7 cellular contexts compared by ENCODE assay signal in the genomic region with DNA sequence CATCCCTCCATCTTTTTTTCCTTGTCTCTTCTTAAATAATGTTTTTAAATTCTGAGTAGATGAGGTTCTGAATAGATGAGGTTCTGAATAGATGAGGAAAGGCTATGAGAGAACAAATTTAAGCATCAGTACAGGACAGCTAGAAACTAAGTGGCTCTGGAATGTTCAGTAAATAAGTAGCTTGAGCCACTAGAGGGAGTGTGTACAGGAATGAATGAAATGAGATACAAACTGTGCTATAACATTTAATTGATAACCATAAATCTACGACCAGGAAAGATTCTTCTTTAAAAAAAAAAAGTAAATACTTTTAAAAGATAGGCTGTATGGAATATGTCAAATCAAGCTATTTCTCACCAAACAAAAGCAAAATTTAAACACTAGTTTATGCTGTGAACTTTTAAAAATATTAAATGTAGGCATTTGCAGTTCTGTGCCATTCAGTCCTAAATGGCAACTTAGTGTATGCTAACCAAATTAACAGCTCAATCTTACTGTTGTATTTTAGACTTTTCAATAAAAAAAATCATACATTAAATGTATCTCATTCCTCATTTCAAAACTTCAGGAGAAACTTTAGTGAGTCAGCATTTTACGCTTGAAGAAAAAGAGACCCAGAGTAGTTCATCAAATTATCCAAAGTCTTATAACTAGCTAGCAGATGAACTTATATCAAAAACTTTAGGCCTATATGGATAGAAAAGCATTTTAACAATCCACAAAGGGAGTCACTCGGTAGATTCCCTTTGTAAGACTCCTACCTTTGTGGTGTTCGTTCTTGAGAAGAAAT.
DNase-seq lines count a peak whose midpoint lies in the region; ATAC-seq and TF ChIP-seq lines count a peak whose summit lies in the region.

No MANE protein-coding gene starts in this region.

- H3K27me3 ChIP-seq in mammary epithelial cell (ENCODE audit: insufficient read depth, low read length), result no peaks in the 10 kb centered on the region
- H3K27me3 ChIP-seq in liver (ENCODE audit: control insufficient read depth in 4 of 4, insufficient read depth in 4 of 4, low read length in 3 of 4), result no peaks in the 10 kb centered on the region

- WGBS in mammary epithelial cell (ENCODE audit: low coverage, missing lambda C conversion rate), result 73% methylated on average over 4 of the region's 4 CpGs
- 76% methylated on average over 4 of the region's 4 CpGs for WGBS in liver

- H3K9ac ChIP-seq in mammary epithelial cell (ENCODE audit: insufficient read depth, low read length) (no peak overlapping the region), liver (ENCODE audit: low read depth in 1 of 2, low read length in 2 of 2) (no peak overlapping the region)

- no peak overlapping the region for H3K4me2 ChIP-seq in mammary epithelial cell (ENCODE audit: insufficient read depth, low read depth, low read length)

- no peaks in the 10 kb centered on the region for H3K79me2 ChIP-seq in mammary epithelial cell (ENCODE audit: insufficient read depth, low read length)

- H3K9me3 ChIP-seq in mammary epithelial cell (replicated peaks; ENCODE audit: insufficient read depth, low read length) (no peaks in the 10 kb centered on the region), liver (ENCODE audit: control insufficient read depth in 4 of 4, low read length in 3 of 4) (no peaks in the 10 kb centered on the region)

- H3K27ac ChIP-seq in mammary epithelial cell (ENCODE audit: insufficient read depth, low read depth, low read length) (no peak overlapping the region), liver (ENCODE audit: low read depth in 1 of 2, low read length in 2 of 2) (no peak overlapping the region)

- no peaks in the 10 kb centered on the region for H3K36me3 ChIP-seq in mammary epithelial cell (ENCODE audit: insufficient read depth, low read length)
- H3K36me3 ChIP-seq in liver (ENCODE audit: control insufficient read depth in 4 of 4, insufficient read depth in 3 of 4, low read depth in 1 of 4, low read length in 3 of 4), result no peaks in the 10 kb centered on the region

- no TSS peak for BruUV-seq in mammary epithelial cell (replicated peaks; lab: Mats Ljungman, UMichigan)

- in situ Hi-C loops in mammary epithelial cell (cut with MboI; ENCODE audit: low sequenced_read_pairs in 2 of 2), result no loop called here

- ATAC-seq in HG03196 (IDR thresholded peaks at IDR 0.05; ENCODE audit: unreplicated experiment) (no peak), GM21528 (IDR thresholded peaks at IDR 0.05; ENCODE audit: low FRiP score, unreplicated experiment) (no peak)

- CTCF ChIA-PET in mammary epithelial cell (lab: Charles Lee; ENCODE audit: low non-redundant PET), result interaction anchor here (0.7 kb wide), 1 partner anchor 604 kb away, joined by 5 read pairs; no protein-coding TSS in a partner anchor

- intact Hi-C loops in mammary epithelial cell (cut with micrococcal nuclease), result loop anchor here (1.0 kb wide), 2 partner anchors 71 to 141 kb away; partner anchors contain the start of genes SNX2 and SNX24

- peak; percentile 49 for DNase-seq in NCI-H460 (ENCODE audit: extremely low read depth, low read depth)
- peak; percentile 35 for DNase-seq in mammary epithelial cell
- DNase-seq in HK-2 (ENCODE audit: unreplicated experiment), result no peak

- dilution Hi-C loops in mammary epithelial cell (cut with HindIII; ENCODE audit: low sequenced_read_pairs), result no loop called here

- H2AFZ ChIP-seq in mammary epithelial cell (ENCODE audit: low read depth, low read length), result no peak overlapping the region

- TF ChIP-seq CTCF in GM12873 (IDR thresholded peaks at IDR 0.05; ENCODE audit: insufficient read depth, low read depth, low read length, missing control alignments), result peak; percentile 53
- TF ChIP-seq CTCF in mammary epithelial cell (conservative IDR thresholded peaks at IDR 0.05 in 1 of 2, IDR thresholded peaks at IDR 0.05 in 1 of 2; ENCODE audit: extremely low read depth in 1 of 2, insufficient read depth in 1 of 2, low read depth in 1 of 2, low read length in 2 of 2), result peak; percentile 53 to 63
- peak; percentile 58 for TF ChIP-seq CTCF in liver (IDR thresholded peaks at IDR 0.05; ENCODE audit: low read depth, low read length, missing input control)

- peak; percentile 75 to 83 for TF ChIP-seq RAD21 in liver (IDR thresholded peaks at IDR 0.05)

- no peaks in the 10 kb centered on the region for H4K20me1 ChIP-seq in mammary epithelial cell (ENCODE audit: insufficient read depth, low read length)

- H3K4me3 ChIP-seq in mammary epithelial cell (replicated peaks in 1 of 3; ENCODE audit: insufficient read depth in 1 of 3, low read depth in 2 of 3, low read length in 3 of 3) (no peak overlapping the region), liver (ENCODE audit: low read depth in 1 of 3, low read length in 3 of 3) (no peak overlapping the region)

- no peaks in the 10 kb centered on the region for H3K4me1 ChIP-seq in mammary epithelial cell (ENCODE audit: insufficient read depth, low read length)
- H3K4me1 ChIP-seq in liver (ENCODE audit: control insufficient read depth in 4 of 4, insufficient read depth in 4 of 4, low read length in 3 of 4), result no peaks in the 10 kb centered on the region

TF ChIP-seq in liver, 16 proteins besides CTCF, POLR2A, EP300 and RAD21:
- TF ChIP-seq HNF4G (IDR thresholded peaks at IDR 0.05) (no peak), RXRA (IDR thresholded peaks at IDR 0.05) (no peak), FOXA2 (IDR thresholded peaks at IDR 0.05) (no peak), NR2F2 (IDR thresholded peaks at IDR 0.05) (no peak), TAF1 (conservative IDR thresholded peaks at IDR 0.05) (no peak), HNF4A (conservative IDR thresholded peaks at IDR 0.05) (no peak), YY1 (IDR thresholded peaks at IDR 0.05) (no peak), SP1 (IDR thresholded peaks at IDR 0.05) (no peak), FOXA1 (IDR thresholded peaks at IDR 0.05) (no peak), GABPA (IDR thresholded peaks at IDR 0.05 in 1 of 2, conservative IDR thresholded peaks at IDR 0.05 in 1 of 2) (no peak), JUND (IDR thresholded peaks at IDR 0.05) (no peak), REST (IDR thresholded peaks at IDR 0.05) (no peak)
- TF ChIP-seq, protein P1, sequence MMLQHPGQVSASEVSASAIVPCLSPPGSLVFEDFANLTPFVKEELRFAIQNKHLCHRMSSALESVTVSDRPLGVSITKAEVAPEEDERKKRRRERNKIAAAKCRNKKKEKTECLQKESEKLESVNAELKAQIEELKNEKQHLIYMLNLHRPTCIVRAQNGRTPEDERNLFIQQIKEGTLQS (IDR thresholded peaks at IDR 0.05), result no peak
- TF ChIP-seq, protein P2, sequence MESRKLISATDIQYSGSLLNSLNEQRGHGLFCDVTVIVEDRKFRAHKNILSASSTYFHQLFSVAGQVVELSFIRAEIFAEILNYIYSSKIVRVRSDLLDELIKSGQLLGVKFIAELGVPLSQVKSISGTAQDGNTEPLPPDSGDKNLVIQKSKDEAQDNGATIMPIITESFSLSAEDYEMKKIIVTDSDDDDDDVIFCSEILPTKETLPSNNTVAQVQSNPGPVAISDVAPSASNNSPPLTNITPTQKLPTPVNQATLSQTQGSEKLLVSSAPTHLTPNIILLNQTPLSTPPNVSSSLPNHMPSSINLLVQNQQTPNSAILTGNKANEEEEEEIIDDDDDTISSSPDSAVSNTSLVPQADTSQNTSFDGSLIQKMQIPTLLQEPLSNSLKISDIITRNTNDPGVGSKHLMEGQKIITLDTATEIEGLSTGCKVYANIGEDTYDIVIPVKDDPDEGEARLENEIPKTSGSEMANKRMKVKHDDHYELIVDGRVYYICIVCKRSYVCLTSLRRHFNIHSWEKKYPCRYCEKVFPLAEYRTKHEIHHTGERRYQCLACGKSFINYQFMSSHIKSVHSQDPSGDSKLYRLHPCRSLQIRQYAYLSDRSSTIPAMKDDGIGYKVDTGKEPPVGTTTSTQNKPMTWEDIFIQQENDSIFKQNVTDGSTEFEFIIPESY (IDR thresholded peaks at IDR 0.05), result no peak
- TF ChIP-seq, protein P3, sequence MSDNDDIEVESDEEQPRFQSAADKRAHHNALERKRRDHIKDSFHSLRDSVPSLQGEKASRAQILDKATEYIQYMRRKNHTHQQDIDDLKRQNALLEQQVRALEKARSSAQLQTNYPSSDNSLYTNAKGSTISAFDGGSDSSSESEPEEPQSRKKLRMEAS (IDR thresholded peaks at IDR 0.05), result no peak
TF ChIP-seq in liver: peak in this region for 0.
